In genomic region chr1:55078470-55078869, GRCh38 we compare ENCODE assay signal across 15 cellular contexts. TPM values are rescaled to one million over a fixed set of nuclear protein-coding genes. Genes with fewer than 3 reads are reported as not detected.
A peak's percentile ranks its signal among the peaks of the same experiment; 100 is the strongest.
DNase-seq lines count a peak whose midpoint lies in the region.
"Had no signal": no experiment of that assay in that cellular context is flagged by ENCODE, and none has a peak within 500 bp of the region (broad histone marks: within the 10 kb centered on the region; RNA-seq: fewer than 3 reads in every experiment).

No MANE protein-coding gene starts in this region.

- peaks cover 12% of the 10 kb centered on the region for H3K4me1 ChIP-seq in endocrine pancreas (ENCODE audit: control insufficient read depth, insufficient read depth, low read length)

- DNase-seq in G401 (ENCODE audit: low spot score) (peak; percentile 92), NCI-H1694 (lab: John Stamatoyannopoulos, UW) (peak; percentile 78), NCI-H748 treated with DMSO at 0.1 percent for 48 hours (lab: John Stamatoyannopoulos, UW) (peak; percentile 7), SW 1271 (lab: John Stamatoyannopoulos, UW) (no peak)
- no peak for DNase-seq in activated T-cell treated with anti-CD3 and anti-CD28 coated beads, Interleukin-2, amount 50 U/mL, for 1 hour
- DNase-seq in stimulated activated CD4-positive, alpha-beta T cell treated with anti-CD3 and anti-CD28 coated beads, Interleukin-4, amount 100 ng/mL, for 1 hour = no peak
- DNase-seq: AML-193; CD4-positive, alpha-beta T cell; DND-41; GF-D8; GOT3; OCI-M1; RPMI8226 had no signal

- no peaks in the 10 kb centered on the region for H3K9me3 ChIP-seq in endocrine pancreas (ENCODE audit: control insufficient read depth, low read length)

- in situ Hi-C loops in G401 (cut with HindIII; ENCODE audit: low sequenced_read_pairs) = no loop called here

- peak overlapping the region; percentile 20 for H3K4me3 ChIP-seq in endocrine pancreas (ENCODE audit: control insufficient read depth, insufficient read depth, low read length)

- no peaks in the 10 kb centered on the region for H3K27me3 ChIP-seq in endocrine pancreas (ENCODE audit: control insufficient read depth, insufficient read depth, low read length)

- H3K9ac ChIP-seq in endocrine pancreas (ENCODE audit: control insufficient read depth, insufficient read depth, low read length) = no peak overlapping the region

- H3K36me3 ChIP-seq in endocrine pancreas (ENCODE audit: control insufficient read depth, insufficient read depth, low read length) = peaks cover 2% of the 10 kb centered on the region

RNA-seq across cellular contexts. Expression of gene PCSK9, which starts 39.1 kb away (rescaled TPM):
- 0.06 TPM in 1 of 2 replicates, not detected in the other for total RNA-seq in G401 (2014; rRNA removed; shearing (Covaris generic))
- total RNA-seq: CD4-positive, alpha-beta T cell; NCI-H460 had no signal

Comparison
In these comparisons a context has a peak if more than half of its experiments do, and no peak if none do; other contexts are left out.
1. DNase-seq: peak in G401 (single experiment), NCI-H1694 (single experiment) and NCI-H748 treated with DMSO at 0.1 percent for 48 hours (single experiment); none in SW 1271 (0 of 2), activated T-cell treated with anti-CD3 and anti-CD28 coated beads, Interleukin-2, amount 50 U/mL, for 1 hour (single experiment) and stimulated activated CD4-positive, alpha-beta T cell treated with anti-CD3 and anti-CD28 coated beads, Interleukin-4, amount 100 ng/mL, for 1 hour (single experiment).